8 cellular contexts compared by ENCODE assay signal in genomic region chr4:153759407-153760226, GRCh38. TPM values are rescaled to one million over a fixed set of nuclear protein-coding genes. Genes with fewer than 3 reads are reported as not detected.
A peak's percentile ranks its signal among the peaks of the same experiment; 100 is the strongest.
DNase-seq lines count a peak whose midpoint lies in the region; ATAC-seq and TF ChIP-seq lines count a peak whose summit lies in the region.

Gene RNF175 (minus strand): TSS chr4:153760024. CDS start chr4:153759862, 162 bp downstream.

- POLR2A ChIA-PET in Panc1 (lab: Charles Lee): no interaction called here

- H3K9me3 ChIP-seq in Panc1 (ENCODE audit: control insufficient read depth, insufficient read depth, low read depth, low read length) (no peaks in the 10 kb centered on the region), muscle layer of colon (ENCODE audit: low read length) (no peaks in the 10 kb centered on the region), upper lobe of left lung (no peaks in the 10 kb centered on the region)

- H3K9ac ChIP-seq in muscle layer of colon (ENCODE audit: low read length): no peak within 1 kb of the TSS

- WGBS in upper lobe of left lung, 2 donors: 14 to 21% methylated on average over 26 to 41 of the region's 74 CpGs

- TF ChIP-seq POLR2A in upper lobe of left lung (IDR thresholded peaks at IDR 0.05): no peak

- CTCF ChIA-PET in Panc1 (lab: Charles Lee): no interaction called here

- TF ChIP-seq CTCF in Panc1 (IDR thresholded peaks at IDR 0.05) (no peak), upper lobe of left lung (IDR thresholded peaks at IDR 0.05) (no peak)

- no peak for TF ChIP-seq EP300 in upper lobe of left lung (IDR thresholded peaks at IDR 0.05)

- H3K27me3 ChIP-seq in Panc1 (ENCODE audit: control insufficient read depth, insufficient read depth, low read length) (no peaks in the 10 kb centered on the region; the same call in 1 of the 2 replicates), muscle layer of colon (ENCODE audit: control insufficient read depth in 1 of 2, insufficient read depth in 2 of 2, low read length in 2 of 2) (peaks cover 0 to 12% of the 10 kb centered on the region in 2 donors), upper lobe of left lung (peaks cover 0 to 17% (median 7%) of the 10 kb centered on the region in 4 donors)

- H3K4me3 ChIP-seq in Panc1 (ENCODE audit: low read depth in 2 of 2, low read length in 2 of 2): peak within 1 kb of the TSS; percentile 37 to 38
- peak within 1 kb of the TSS; percentile 56 to 58 for H3K4me3 ChIP-seq in muscle layer of colon (ENCODE audit: low read depth in 1 of 2, low read length in 2 of 2)
- peak within 1 kb of the TSS; percentile 33 to 54 (median 43) for H3K4me3 ChIP-seq in upper lobe of left lung

- DNase-seq in Ammon's horn (ENCODE audit: low spot score) (peak; percentile 29), Panc1 (ENCODE audit: low read depth, low spot score) (no peak), ecto neural progenitor cell (ENCODE audit: low spot score) (peak; percentile 75), upper lobe of left lung (peak in 1 of 2 donors; percentile 88), NCI-H1092 (lab: John Stamatoyannopoulos, UW) (no peak)

- H3K4me1 ChIP-seq in Panc1 (ENCODE audit: control insufficient read depth, insufficient read depth, low read length): no peaks in the 10 kb centered on the region
- H3K4me1 ChIP-seq in muscle layer of colon (ENCODE audit: insufficient read depth, low read length): peaks cover 4% of the 10 kb centered on the region
- H3K4me1 ChIP-seq in upper lobe of left lung: peaks cover 9 to 13% (median 10%) of the 10 kb centered on the region in 4 donors

- peak; percentile 69 for ATAC-seq in Panc1
- peak in 1 of 2 donors; percentile 78 for ATAC-seq in upper lobe of left lung (ENCODE audit: low FRiP score in 2 of 2)
- ATAC-seq in HG02981 (IDR thresholded peaks at IDR 0.05; ENCODE audit: unreplicated experiment): no peak
- ATAC-seq in GM18868 (IDR thresholded peaks at IDR 0.05; ENCODE audit: unreplicated experiment): no peak

- BruUV-seq in Panc1 (replicated peaks; lab: Mats Ljungman, UMichigan): no TSS peak

- intact Hi-C loops in Panc1 (cut with micrococcal nuclease; ENCODE audit: unreplicated experiment): loop anchor here (10.0 kb wide), 1 partner anchor 615 kb away; no protein-coding TSS in a partner anchor

- no peak within 1 kb of the TSS for H3K27ac ChIP-seq in Panc1 (ENCODE audit: low read length)
- H3K27ac ChIP-seq in muscle layer of colon (ENCODE audit: low read depth, low read length): no peak within 1 kb of the TSS
- H3K27ac ChIP-seq in upper lobe of left lung: peak within 1 kb of the TSS in 1 of 4 donors; percentile 40

- in situ Hi-C loops in Panc1 (cut with HindIII; ENCODE audit: low pct_unique_long_range_greater_than_20kb, low sequenced_read_pairs): no loop called here

- H3K36me3 ChIP-seq in Panc1 (ENCODE audit: control insufficient read depth, insufficient read depth, low read length) (no peaks in the 10 kb centered on the region), muscle layer of colon (ENCODE audit: insufficient read depth, low read length) (no peaks in the 10 kb centered on the region), upper lobe of left lung (no peaks in the 10 kb centered on the region)

RNA-seq across cellular contexts. Expression of gene RNF175, which starts in this region (rescaled TPM):
- not detected for total RNA-seq in Panc1 (2021; ENCODE audit: unreplicated experiment)
- polyA plus RNA-seq in Panc1 (2012; ENCODE audit: insufficient read length): not detected
- not detected for total RNA-seq in upper lobe of left lung

Comparison
In these comparisons a context has a peak if more than half of its experiments do, and no peak if none do; other contexts are left out.
1. Peak in ATAC-seq and H3K4me3 ChIP-seq in Panc1; RNA of the gene not detected or under 1 TPM.
2. DNase-seq: peak in Ammon's horn (single experiment) and ecto neural progenitor cell (single experiment); none in Panc1 (single experiment) and NCI-H1092 (single experiment).
3. Peak in every context shown above with its lines, with median percentiles within 50 percentile points of each other: H3K4me3 ChIP-seq.